Comparison of ENCODE assay signal across 8 cellular contexts in genomic region chrX:51420610-51421009, GRCh38.
DNase-seq lines count a peak whose midpoint lies in the region; ATAC-seq and TF ChIP-seq lines count a peak whose summit lies in the region.

No MANE protein-coding gene starts in this region.

- no peak overlapping the region for H3K4me2 ChIP-seq in smooth muscle cell

- no peaks in the 10 kb centered on the region for H3K79me2 ChIP-seq in smooth muscle cell (ENCODE audit: low read depth)

- intact Hi-C loops in left ventricle myocardium superior (cut with micrococcal nuclease) = no loop called here
- intact Hi-C loops in aorta (cut with DNase I) = loop anchor here (2.0 to 5.0 kb wide), 2 partner anchors 83 to 84 kb away; no protein-coding TSS in a partner anchor

- DNase-seq in cardiac muscle cell (ENCODE audit: low read depth in 1 of 2, low spot score in 1 of 2) (peak; percentile 58 to 59), left ventricle myocardium superior (no peak), HT1080 (ENCODE audit: low read depth) (peak; percentile 6), foreskin fibroblast (peak; percentile 7 to 47), smooth muscle cell (lab: John Stamatoyannopoulos, UW; ENCODE audit: unreplicated experiment) (no peak), aorta (no peak)

- H3K36me3 ChIP-seq in cardiac muscle cell = no peaks in the 10 kb centered on the region
- H3K36me3 ChIP-seq in smooth muscle cell (ENCODE audit: low read depth) = no peaks in the 10 kb centered on the region
- H3K36me3 ChIP-seq in aorta (ENCODE audit: control insufficient read depth in 1 of 2, insufficient read depth in 2 of 2, low read length in 1 of 2) = no peaks in the 10 kb centered on the region

- H3K4me3 ChIP-seq in cardiac muscle cell = no peak overlapping the region
- H3K4me3 ChIP-seq in WI38 (ENCODE audit: low read depth, low read length) = no peak overlapping the region
- no peak overlapping the region for H3K4me3 ChIP-seq in foreskin fibroblast (ENCODE audit: low read depth in 1 of 2, low read length in 2 of 2)
- no peak overlapping the region for H3K4me3 ChIP-seq in smooth muscle cell
- H3K4me3 ChIP-seq in aorta (ENCODE audit: low read length in 2 of 2) = no peak overlapping the region

- no peak overlapping the region for H2AFZ ChIP-seq in smooth muscle cell (ENCODE audit: low read depth)

- 8% methylated on average over 5 of the region's 5 CpGs for WGBS in smooth muscle cell (ENCODE audit: low lambda C conversion rate)
- 5 to 7% methylated on average over 5 of the region's 5 CpGs for WGBS in aorta, 2 donors

- H4K20me1 ChIP-seq in smooth muscle cell (ENCODE audit: low read depth) = no peaks in the 10 kb centered on the region

- ATAC-seq in left ventricle myocardium superior (no peak), GM19023 (IDR thresholded peaks at IDR 0.05; ENCODE audit: unreplicated experiment) (no peak), aorta (ENCODE audit: low FRiP score) (no peak)

- no peaks in the 10 kb centered on the region for H3K9me3 ChIP-seq in cardiac muscle cell (ENCODE audit: low read depth)
- no peaks in the 10 kb centered on the region for H3K9me3 ChIP-seq in smooth muscle cell (replicated peaks; ENCODE audit: low read depth)
- H3K9me3 ChIP-seq in aorta (ENCODE audit: control insufficient read depth, low read length) = no peaks in the 10 kb centered on the region

- no peak overlapping the region for H3K27ac ChIP-seq in cardiac muscle cell
- no peak overlapping the region for H3K27ac ChIP-seq in smooth muscle cell (ENCODE audit: low read depth)
- no peak overlapping the region for H3K27ac ChIP-seq in aorta (ENCODE audit: low read depth in 1 of 2, low read length in 2 of 2)

- no peak overlapping the region for H3K9ac ChIP-seq in smooth muscle cell (ENCODE audit: low read depth)

- TF ChIP-seq CTCF in cardiac muscle cell (IDR thresholded peaks at IDR 0.05; ENCODE audit: low read depth, low read length) (peak; percentile 54), WI38 (IDR thresholded peaks at IDR 0.05; ENCODE audit: low read depth, low read length) (peak; percentile 52), foreskin fibroblast (IDR thresholded peaks at IDR 0.05; ENCODE audit: low read depth, low read length) (peak; percentile 58), smooth muscle cell (IDR thresholded peaks at IDR 0.05; ENCODE audit: borderline replicate concordance, insufficient read depth, poor library complexity, severe bottlenecking) (peak; percentile 58)

- H3K27me3 ChIP-seq in cardiac muscle cell (no peaks in the 10 kb centered on the region), smooth muscle cell (ENCODE audit: low read depth) (no peaks in the 10 kb centered on the region), aorta (ENCODE audit: control insufficient read depth in 1 of 2, insufficient read depth in 2 of 2, low read length in 1 of 2) (no peaks in the 10 kb centered on the region)

- no peaks in the 10 kb centered on the region for H3F3A ChIP-seq in smooth muscle cell (ENCODE audit: low read depth)

- H3K4me1 ChIP-seq in cardiac muscle cell (ENCODE audit: low read depth) (no peaks in the 10 kb centered on the region), smooth muscle cell (ENCODE audit: low read depth) (no peaks in the 10 kb centered on the region), aorta (ENCODE audit: control insufficient read depth in 1 of 2, insufficient read depth in 2 of 2, low read length in 2 of 2) (no peaks in the 10 kb centered on the region)

Comparison
In these comparisons a context has a peak if more than half of its experiments do, and no peak if none do; other contexts are left out.
1. DNase-seq: peak in cardiac muscle cell (2 of 2), HT1080 (single experiment) and foreskin fibroblast (2 of 2); none in left ventricle myocardium superior (single experiment), smooth muscle cell (single experiment) and aorta (0 of 2).
2. Peak in every context shown above with its lines, with median percentiles within 50 percentile points of each other: CTCF ChIP-seq.